In the genomic region with DNA sequence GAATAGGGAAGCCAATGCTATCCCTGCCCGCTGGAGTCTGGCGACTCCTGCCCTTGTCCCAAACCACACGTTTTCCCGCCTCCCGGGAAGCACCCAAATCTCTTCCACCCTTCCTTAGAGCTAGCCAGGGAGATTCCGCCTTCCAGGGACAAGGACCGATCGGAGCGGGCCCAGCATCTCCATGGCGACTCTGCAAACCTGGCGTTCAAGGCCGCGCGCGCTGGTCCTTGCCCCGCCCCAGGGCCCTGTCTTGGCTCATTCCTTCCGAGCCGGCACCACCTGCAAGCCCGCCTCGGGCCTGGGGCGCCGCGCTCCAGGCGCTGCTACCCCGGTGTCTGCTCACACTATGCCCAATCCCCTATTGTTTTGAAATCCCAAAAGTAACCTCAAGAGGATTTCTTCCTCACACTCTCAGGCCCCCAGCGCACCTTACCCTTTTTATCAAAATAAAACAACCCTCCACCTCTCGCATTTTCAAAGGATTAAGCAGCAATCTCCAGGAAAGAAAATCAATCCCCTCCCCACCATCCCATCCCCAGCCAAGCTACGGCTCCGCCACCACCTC, we compare ENCODE assay signal across 8 cellular contexts. TPM values are rescaled to one million over a fixed set of nuclear protein-coding genes. Genes with fewer than 3 reads are reported as not detected.
A peak's percentile ranks its signal among the peaks of the same experiment; 100 is the strongest.
DNase-seq lines count a peak whose midpoint lies in the region; ATAC-seq and TF ChIP-seq lines count a peak whose summit lies in the region.

No MANE protein-coding gene starts in this region.

- H3K4me3 Mint-ChIP-seq in activated T-cell treated with anti-CD3 and anti-CD28 coated beads, Interleukin-2, amount 50 U/mL, for 24 hours, result peak overlapping the region; percentile 65
- H3K4me3 Mint-ChIP-seq in activated CD8-positive, alpha-beta T cell treated with anti-CD3 and anti-CD28 coated beads for 36 hours, result peak overlapping the region; percentile 49
- H3K4me3 Mint-ChIP-seq in immature natural killer cell, result peak overlapping the region in 3 of 5 donors; percentile 22 to 63 (median 23)

- POLR2A ChIA-PET in activated CD8-positive, alpha-beta T cell treated with anti-CD3 and anti-CD28 coated beads for 36 hours (lab: Charles Lee), result no interaction called here

- H3K4me1 Mint-ChIP-seq in activated T-cell treated with anti-CD3 and anti-CD28 coated beads, Interleukin-2, amount 50 U/mL, for 24 hours (ENCODE audit: low read depth), result peaks cover 12% of the 10 kb centered on the region
- peaks cover 8% of the 10 kb centered on the region for H3K4me1 Mint-ChIP-seq in activated CD8-positive, alpha-beta T cell treated with anti-CD3 and anti-CD28 coated beads for 36 hours (ENCODE audit: low read depth)
- H3K4me1 Mint-ChIP-seq in immature natural killer cell, result peaks cover 0 to 3% of the 10 kb centered on the region in 2 donors

- intact Hi-C loops in activated CD8-positive, alpha-beta T cell treated with anti-CD3 and anti-CD28 coated beads for 36 hours (cut with micrococcal nuclease), result no loop called here

- CTCF ChIA-PET in activated CD8-positive, alpha-beta T cell treated with anti-CD3 and anti-CD28 coated beads for 36 hours (lab: Charles Lee), result no interaction called here

- ATAC-seq in activated CD8-positive, alpha-beta T cell treated with anti-CD3 and anti-CD28 coated beads for 36 hours, result peak; percentile 49
- ATAC-seq in HG02642 (IDR thresholded peaks at IDR 0.05; ENCODE audit: poor library complexity, unreplicated experiment), result no peak

- H3K27ac Mint-ChIP-seq in activated T-cell treated with anti-CD3 and anti-CD28 coated beads, Interleukin-2, amount 50 U/mL, for 24 hours, result no peak overlapping the region
- no peak overlapping the region for H3K27ac Mint-ChIP-seq in activated CD8-positive, alpha-beta T cell treated with anti-CD3 and anti-CD28 coated beads for 36 hours
- H3K27ac Mint-ChIP-seq in immature natural killer cell, result no peak overlapping the region

- H3K27ac ChIP-seq in temporal lobe (ENCODE audit: low read depth, low read length), result peak overlapping the region; percentile 64

- H3K27me3 Mint-ChIP-seq in activated T-cell treated with anti-CD3 and anti-CD28 coated beads, Interleukin-2, amount 50 U/mL, for 24 hours, result peaks cover 87% of the 10 kb centered on the region
- H3K27me3 Mint-ChIP-seq in activated CD8-positive, alpha-beta T cell treated with anti-CD3 and anti-CD28 coated beads for 36 hours, result peaks cover 70% of the 10 kb centered on the region
- peaks cover 26 to 30% (median 27%) of the 10 kb centered on the region in 3 donors for H3K27me3 Mint-ChIP-seq in immature natural killer cell (ENCODE audit: low read depth in 3 of 3)

- TF ChIP-seq CTCF in activated CD8-positive, alpha-beta T cell treated with anti-CD3 and anti-CD28 coated beads for 36 hours (IDR thresholded peaks at IDR 0.05), result no peak

- H3K36me3 Mint-ChIP-seq in activated T-cell treated with anti-CD3 and anti-CD28 coated beads, Interleukin-2, amount 50 U/mL, for 24 hours (ENCODE audit: low read depth), result no peaks in the 10 kb centered on the region
- no peaks in the 10 kb centered on the region for H3K36me3 Mint-ChIP-seq in activated CD8-positive, alpha-beta T cell treated with anti-CD3 and anti-CD28 coated beads for 36 hours (ENCODE audit: low read depth)
- peaks cover 0 to 3% (median 0%) of the 10 kb centered on the region in 3 donors for H3K36me3 Mint-ChIP-seq in immature natural killer cell

- no peak for DNase-seq in activated T-cell treated with anti-CD3 and anti-CD28 coated beads, Interleukin-2, amount 50 U/mL, for 24 hours
- DNase-seq in activated T-cell treated with anti-CD3 and anti-CD28 coated beads for 4 hours, result no peak
- peak; percentile 5 for DNase-seq in activated CD8-positive, alpha-beta T cell treated with anti-CD3 and anti-CD28 coated beads for 36 hours
- no peak for DNase-seq in immature natural killer cell
- no peak for DNase-seq in MV-4-11 (lab: John Stamatoyannopoulos, UW)
- no peak for DNase-seq in stimulated activated CD4-positive, alpha-beta T cell treated with anti-CD3 and anti-CD28 coated beads, Interleukin-12 subunit alpha, Interleukin-12 subunit beta, amount 100 ng/mL, for 4 hours

- no peaks in the 10 kb centered on the region for H3K9me3 Mint-ChIP-seq in activated T-cell treated with anti-CD3 and anti-CD28 coated beads, Interleukin-2, amount 50 U/mL, for 24 hours
- no peaks in the 10 kb centered on the region for H3K9me3 Mint-ChIP-seq in activated CD8-positive, alpha-beta T cell treated with anti-CD3 and anti-CD28 coated beads for 36 hours
- no peaks in the 10 kb centered on the region for H3K9me3 Mint-ChIP-seq in immature natural killer cell

RNA-seq across cellular contexts. Expression of a gene that starts 1.0 kb away (rescaled TPM):
- total RNA-seq in activated CD8-positive, alpha-beta T cell treated with anti-CD3 and anti-CD28 coated beads for 36 hours, result not detected
- under 1 TPM in 2 of 3 donors, not detected in 1; 0.03 to 0.06 TPM for polyA plus RNA-seq in immature natural killer cell
- 192 TPM for total RNA-seq in temporal lobe

Comparison
In these comparisons a context has a peak if more than half of its experiments do, and no peak if none do; other contexts are left out.
1. RNA of a gene that starts 1.0 kb away (total RNA-seq): 192 TPM in temporal lobe (single experiment); not detected in activated CD8-positive, alpha-beta T cell treated with anti-CD3 and anti-CD28 coated beads for 36 hours; every median in the first group is over 100 times any median in the second.
2. Peak in every context shown above with its lines, with median percentiles within 50 percentile points of each other: H3K4me3 Mint-ChIP-seq.